Comparison of ENCODE assay signal across 8 cellular contexts in the genomic region with DNA sequence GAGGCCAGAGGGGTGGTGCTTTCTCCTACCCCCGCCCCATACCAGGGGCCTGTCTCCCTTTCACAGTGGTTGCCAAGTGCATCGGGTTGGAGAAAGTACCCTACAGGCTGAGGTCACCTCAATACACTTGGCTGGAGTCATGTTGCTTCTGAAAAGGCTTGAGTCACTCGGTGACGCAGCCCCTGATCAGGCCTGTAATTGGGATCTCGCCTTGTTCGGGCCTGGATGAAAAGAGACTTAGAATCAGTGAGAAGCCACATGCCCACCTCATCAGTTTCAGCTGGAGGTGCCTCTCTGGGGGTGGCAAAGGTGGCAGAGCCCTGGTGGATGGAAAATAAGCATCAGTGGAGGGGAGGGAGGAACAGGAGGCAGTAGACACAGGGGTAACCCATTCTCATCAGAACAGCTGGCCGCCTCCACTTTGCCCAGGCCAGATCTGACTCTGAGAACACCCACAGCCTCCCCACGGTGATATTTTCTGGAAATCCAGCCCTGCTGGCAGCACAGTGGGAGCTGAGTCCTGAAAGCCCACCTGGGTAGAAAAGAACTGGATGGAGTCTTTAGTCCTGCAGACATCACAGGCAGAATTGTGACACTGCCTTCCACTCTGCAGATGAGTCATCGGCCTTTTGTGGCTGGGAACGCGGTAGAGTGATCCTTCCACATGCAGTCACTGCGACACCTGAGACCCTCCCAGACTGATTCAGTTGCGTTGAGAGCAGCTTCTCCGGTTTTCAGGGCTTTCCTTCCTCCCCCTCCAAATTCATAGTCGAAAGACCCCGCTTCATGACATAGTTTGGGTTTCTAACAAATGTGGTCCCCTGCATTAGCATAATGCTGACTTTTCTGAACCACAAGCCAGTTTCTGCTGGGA.
DNase-seq lines count a peak whose midpoint lies in the region; ATAC-seq and TF ChIP-seq lines count a peak whose summit lies in the region.

No MANE protein-coding gene starts in this region.

- no peaks in the 10 kb centered on the region for H3K9me3 ChIP-seq in colonic mucosa
- no peaks in the 10 kb centered on the region for H3K9me3 ChIP-seq in naive thymus-derived CD4-positive, alpha-beta T cell (ENCODE audit: control insufficient read depth in 2 of 3, low read length in 3 of 3)
- H3K9me3 ChIP-seq in suprapubic skin, result no peaks in the 10 kb centered on the region

- peaks cover 45 to 78% (median 51%) of the 10 kb centered on the region in 3 donors for H3K4me1 Mint-ChIP-seq in IgD-negative memory B cell
- peaks cover 51 to 89% (median 71%) of the 10 kb centered on the region in 7 donors for H3K4me1 Mint-ChIP-seq in naive thymus-derived CD4-positive, alpha-beta T cell

- H3K27me3 Mint-ChIP-seq in IgD-negative memory B cell, result no peaks in the 10 kb centered on the region
- peaks cover 0 to 7% (median 0%) of the 10 kb centered on the region in 5 donors for H3K27me3 Mint-ChIP-seq in naive thymus-derived CD4-positive, alpha-beta T cell

- H3K4me3 ChIP-seq in colonic mucosa (no peak overlapping the region), suprapubic skin (no peak overlapping the region)
- no peak overlapping the region for H3K4me3 ChIP-seq in naive thymus-derived CD4-positive, alpha-beta T cell (ENCODE audit: low read length)

- no peak for TF ChIP-seq POLR2A in suprapubic skin (IDR thresholded peaks at IDR 0.05)

- 83% methylated on average over 13 of the region's 16 CpGs for WGBS in suprapubic skin

- peak overlapping the region; percentile 12 to 85 (median 47) for H3K27ac Mint-ChIP-seq in IgD-negative memory B cell
- H3K27ac Mint-ChIP-seq in naive thymus-derived CD4-positive, alpha-beta T cell, result peak overlapping the region in 5 of 9 donors; percentile 3 to 82 (median 44)

- H3K27me3 ChIP-seq in colonic mucosa (no peaks in the 10 kb centered on the region), suprapubic skin (no peaks in the 10 kb centered on the region)
- no peaks in the 10 kb centered on the region for H3K27me3 ChIP-seq in naive thymus-derived CD4-positive, alpha-beta T cell (ENCODE audit: control insufficient read depth in 2 of 2, insufficient read depth in 2 of 2, low read length in 2 of 2)

- H3K4me1 ChIP-seq in colonic mucosa, result peaks cover 6% of the 10 kb centered on the region
- H3K4me1 ChIP-seq in naive thymus-derived CD4-positive, alpha-beta T cell (ENCODE audit: control insufficient read depth in 2 of 2, insufficient read depth in 2 of 2, low read length in 2 of 2), result peaks cover 35 to 36% of the 10 kb centered on the region in 2 donors
- peaks cover 7% of the 10 kb centered on the region for H3K4me1 ChIP-seq in suprapubic skin

- POLR2A ChIA-PET in naive thymus-derived CD4-positive, alpha-beta T cell (lab: Charles Lee), result interaction anchor here (1.0 kb wide), 1 partner anchor 9 kb away, joined by 3 read pairs; no protein-coding TSS in a partner anchor

- TF ChIP-seq CTCF in colonic mucosa (IDR thresholded peaks at IDR 0.05) (no peak), suprapubic skin (IDR thresholded peaks at IDR 0.05) (no peak)

- no peaks in the 10 kb centered on the region for H3K36me3 ChIP-seq in colonic mucosa
- H3K36me3 ChIP-seq in naive thymus-derived CD4-positive, alpha-beta T cell (ENCODE audit: control insufficient read depth in 2 of 3, insufficient read depth in 3 of 3, low read length in 3 of 3), result no peaks in the 10 kb centered on the region
- H3K36me3 ChIP-seq in suprapubic skin, result no peaks in the 10 kb centered on the region

- ATAC-seq in GM21576 (IDR thresholded peaks at IDR 0.05; ENCODE audit: unreplicated experiment), result peak; percentile 45
- peak; percentile 48 for ATAC-seq in naive thymus-derived CD4-positive, alpha-beta T cell

- intact Hi-C loops in colonic mucosa (cut with DNase I), result no loop called here
- intact Hi-C loops in naive thymus-derived CD4-positive, alpha-beta T cell (cut with micrococcal nuclease), result loop anchor here in 1 of 2 donors (1.0 kb wide), 1 partner anchor 9 kb away; no protein-coding TSS in a partner anchor

- CTCF ChIA-PET in naive thymus-derived CD4-positive, alpha-beta T cell (lab: Charles Lee), result interaction anchor here (0.5 kb wide), 1 partner anchor 78 kb away, joined by 3 read pairs; no protein-coding TSS in a partner anchor

- DNase-seq in DMS79 treated with DMSO at 0.1 percent for 48 hours (lab: John Stamatoyannopoulos, UW), result peak; percentile 49
- peak; percentile 59 to 62 for DNase-seq in activated CD4-positive, alpha-beta T cell treated with anti-CD3 and anti-CD28 coated beads for 24 hours (ENCODE audit: low read depth in 2 of 2)
- DNase-seq in colonic mucosa, result peak; percentile 35
- peak in 2 of 9 donors; percentile 28 to 70 for DNase-seq in naive thymus-derived CD4-positive, alpha-beta T cell
- DNase-seq in suprapubic skin (ENCODE audit: low spot score in 2 of 2), result no peak
- DNase-seq in NCI-H524 (lab: John Stamatoyannopoulos, UW), result no peak

- no peak for TF ChIP-seq EP300 in suprapubic skin (IDR thresholded peaks at IDR 0.05)

- peaks cover 0 to under 1% (median 0%) of the 10 kb centered on the region in 3 donors for H3K9me3 Mint-ChIP-seq in IgD-negative memory B cell
- H3K9me3 Mint-ChIP-seq in naive thymus-derived CD4-positive, alpha-beta T cell, result peaks cover 0 to 6% (median 0%) of the 10 kb centered on the region in 11 donors

- H3K4me3 Mint-ChIP-seq in IgD-negative memory B cell, result peak overlapping the region in 3 of 4 donors; percentile 22 to 69 (median 55)
- peak overlapping the region in 2 of 10 donors; percentile 16 to 62 for H3K4me3 Mint-ChIP-seq in naive thymus-derived CD4-positive, alpha-beta T cell

- H3K27ac ChIP-seq in colonic mucosa, result peak overlapping the region; percentile 59
- H3K27ac ChIP-seq in naive thymus-derived CD4-positive, alpha-beta T cell (ENCODE audit: low read depth, low read length), result no peak overlapping the region
- H3K27ac ChIP-seq in suprapubic skin, result peak overlapping the region; percentile 59

- peaks cover 10% of the 10 kb centered on the region for H3K36me3 Mint-ChIP-seq in IgD-negative memory B cell
- peaks cover 0 to 20% (median 5%) of the 10 kb centered on the region in 5 donors for H3K36me3 Mint-ChIP-seq in naive thymus-derived CD4-positive, alpha-beta T cell

- no peak overlapping the region for H3K9ac ChIP-seq in colonic mucosa (ENCODE audit: low read depth in 2 of 2, low read length in 2 of 2)

Comparison
In these comparisons a context has a peak if more than half of its experiments do, and no peak if none do; other contexts are left out.
1. DNase-seq: peak in DMS79 treated with DMSO at 0.1 percent for 48 hours (single experiment), activated CD4-positive, alpha-beta T cell treated with anti-CD3 and anti-CD28 coated beads for 24 hours (2 of 2) and colonic mucosa (single experiment); none in suprapubic skin (0 of 2) and NCI-H524 (0 of 2).